In the genomic region with DNA sequence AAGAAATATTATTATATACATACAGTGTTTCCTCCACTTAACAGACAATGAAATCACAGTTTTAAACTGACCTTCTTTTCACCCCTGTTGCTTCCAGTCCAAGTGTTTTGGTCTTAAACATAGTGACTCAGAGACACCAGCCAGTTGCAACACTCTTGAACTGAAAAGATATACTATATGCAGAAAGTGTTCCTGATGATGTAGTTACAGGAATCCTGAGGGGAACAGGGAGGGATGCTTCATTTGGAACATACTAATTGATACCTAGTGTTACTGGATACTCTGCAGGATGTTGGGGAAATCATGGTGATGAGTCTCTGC, we compare ENCODE assay signal across 15 cellular contexts.
DNase-seq lines count a peak whose midpoint lies in the region; ATAC-seq, FAIRE-seq and TF ChIP-seq lines count a peak whose summit lies in the region.
"Had no signal": no experiment of that assay in that cellular context is flagged by ENCODE, and none has a peak within 500 bp of the region (broad histone marks: within the 10 kb centered on the region; RNA-seq: fewer than 3 reads in every experiment).

No MANE protein-coding gene starts in this region.

- TF ChIP-seq CTCF in HFFc6 (IDR thresholded peaks at IDR 0.05) (no peak), hepatocyte (IDR thresholded peaks at IDR 0.05; ENCODE audit: poor library complexity) (no peak)

- no peak overlapping the region for H2AFZ ChIP-seq in hepatocyte

- no peaks in the 10 kb centered on the region for H3K9me2 ChIP-seq in hepatocyte (replicated peaks; ENCODE audit: insufficient read depth)

- DNase-seq in AG08396 (ENCODE audit: low spot score) (peak; percentile 32), HFFc6 (peak; percentile 22), brain pericyte (ENCODE audit: low read depth, low spot score) (peak; percentile 52), hepatocyte (ENCODE audit: low spot score) (peak; percentile 44), small intestine (no peak), GM12892 (ENCODE audit: insufficient read length) (no peak)
- no peak for DNase-seq in naive thymus-derived CD8-positive, alpha-beta T cell
- DNase-seq: activated CD4-positive, alpha-beta T cell treated with anti-CD3 and anti-CD28 coated beads for 36 hours; activated naive CD4-positive, alpha-beta T cell treated with Interleukin-2 at 50 U/mL for 16 hours; CD4-positive, alpha-beta memory T cell; effector CD4-positive, alpha-beta T cell; SHP77 treated with DMSO at 0.1 percent for 48 hours had no signal

- H3K27ac ChIP-seq in hepatocyte (peak overlapping the region; percentile 14), small intestine (ENCODE audit: low read depth in 1 of 2, low read length in 1 of 2) (no peak overlapping the region)

- H3K27ac Mint-ChIP-seq in HFFc6 = no peak overlapping the region
- H3K27ac Mint-ChIP-seq in naive thymus-derived CD8-positive, alpha-beta T cell = no peak overlapping the region
- H3K27ac Mint-ChIP-seq: activated CD4-positive, alpha-beta T cell treated with anti-CD3 and anti-CD28 coated beads for 36 hours had no signal

- H3K36me3 ChIP-seq in hepatocyte (replicated peaks; ENCODE audit: insufficient read depth, low read depth) = no peaks in the 10 kb centered on the region
- no peaks in the 10 kb centered on the region for H3K36me3 ChIP-seq in small intestine (ENCODE audit: control insufficient read depth in 2 of 2, insufficient read depth in 2 of 2, low read length in 2 of 2)

- H3K9me3 ChIP-seq in hepatocyte (ENCODE audit: low read depth) = no peaks in the 10 kb centered on the region
- H3K9me3 ChIP-seq in small intestine (ENCODE audit: control insufficient read depth, low read depth) = peaks cover 1% of the 10 kb centered on the region

- peaks cover 4% of the 10 kb centered on the region for H3K4me1 ChIP-seq in hepatocyte (ENCODE audit: insufficient read depth)
- no peaks in the 10 kb centered on the region for H3K4me1 ChIP-seq in small intestine (ENCODE audit: control insufficient read depth in 2 of 2, insufficient read depth in 1 of 2, low read depth in 1 of 2, low read length in 1 of 2)

- H3K4me3 ChIP-seq in hepatocyte (no peak overlapping the region), small intestine (ENCODE audit: low read depth in 1 of 2, low read length in 2 of 2) (no peak overlapping the region)

- H3K4me2 ChIP-seq in hepatocyte = no peak overlapping the region

- H3K79me2 ChIP-seq in hepatocyte = no peaks in the 10 kb centered on the region

- H3K4me3 Mint-ChIP-seq in HFFc6 = no peak overlapping the region
- H3K4me3 Mint-ChIP-seq in naive thymus-derived CD8-positive, alpha-beta T cell = no peak overlapping the region
- H3K4me3 Mint-ChIP-seq: activated CD4-positive, alpha-beta T cell treated with anti-CD3 and anti-CD28 coated beads for 36 hours; CD4-positive, alpha-beta memory T cell had no signal

- POLR2A ChIA-PET in naive thymus-derived CD8-positive, alpha-beta T cell (lab: Charles Lee) = no interaction called here

- H3K4me1 Mint-ChIP-seq in HFFc6 (ENCODE audit: low read depth) = peaks cover 6% of the 10 kb centered on the region
- no peaks in the 10 kb centered on the region for H3K4me1 Mint-ChIP-seq in naive thymus-derived CD8-positive, alpha-beta T cell
- H3K4me1 Mint-ChIP-seq: activated CD4-positive, alpha-beta T cell treated with anti-CD3 and anti-CD28 coated beads for 36 hours; CD4-positive, alpha-beta memory T cell had no signal

- FAIRE-seq in small intestine (lab: Jason Lieb, UNC) = no peak
- FAIRE-seq in GM12892 (lab: Jason Lieb, UNC) = no peak
- FAIRE-seq: keratinocyte, urothelium cell line had no signal

- peaks cover 10% of the 10 kb centered on the region for H3K36me3 Mint-ChIP-seq in HFFc6 (ENCODE audit: low read depth)
- peaks cover 0 to 11% (median 5%) of the 10 kb centered on the region in 3 donors for H3K36me3 Mint-ChIP-seq in naive thymus-derived CD8-positive, alpha-beta T cell

- H3K27me3 Mint-ChIP-seq in HFFc6 (ENCODE audit: insufficient read depth) = peaks cover 5% of the 10 kb centered on the region
- H3K27me3 Mint-ChIP-seq in naive thymus-derived CD8-positive, alpha-beta T cell = peaks cover 6 to 31% (median 13%) of the 10 kb centered on the region in 5 donors

- H3K9me3 Mint-ChIP-seq in HFFc6 = peaks cover 17% of the 10 kb centered on the region
- peaks cover 10 to 33% (median 24%) of the 10 kb centered on the region in 9 donors for H3K9me3 Mint-ChIP-seq in naive thymus-derived CD8-positive, alpha-beta T cell

- no peak for ATAC-seq in naive thymus-derived CD8-positive, alpha-beta T cell
- ATAC-seq in GM18870 (IDR thresholded peaks at IDR 0.05; ENCODE audit: unreplicated experiment) = no peak
- ATAC-seq: activated CD4-positive, alpha-beta T cell treated with anti-CD3 and anti-CD28 coated beads for 36 hours had no signal

- H4K20me1 ChIP-seq in hepatocyte (ENCODE audit: insufficient read depth, poor library complexity, severe bottlenecking) = no peaks in the 10 kb centered on the region

- TF ChIP-seq POLR2A in GM12892 (IDR thresholded peaks at IDR 0.05; ENCODE audit: low read depth, low read length) = no peak

- no peaks in the 10 kb centered on the region for H3K27me3 ChIP-seq in hepatocyte
- H3K27me3 ChIP-seq in small intestine (ENCODE audit: control insufficient read depth in 2 of 2, insufficient read depth in 2 of 2, low read length in 2 of 2) = no peaks in the 10 kb centered on the region

Comparison
In these comparisons a context has a peak if more than half of its experiments do, and no peak if none do; other contexts are left out.
1. DNase-seq: peak in AG08396 (single experiment), HFFc6 (single experiment), brain pericyte (single experiment) and hepatocyte (single experiment); none in small intestine (single experiment), naive thymus-derived CD8-positive, alpha-beta T cell (0 of 10) and GM12892 (single experiment).